Comparison of ENCODE assay signal across 7 cellular contexts in genomic region chr4:70902577-70903281, GRCh38. TPM values are rescaled to one million over a fixed set of nuclear protein-coding genes. Genes with fewer than 3 reads are reported as not detected.
DNase-seq lines count a peak whose midpoint lies in the region; ATAC-seq and TF ChIP-seq lines count a peak whose summit lies in the region.

No MANE protein-coding gene starts in this region.

- H3K27ac Mint-ChIP-seq in WTC11 = peak overlapping the region; percentile 85

- DNase-seq in HPDE6-E6E7 (ENCODE audit: extremely low spot score) = peak; percentile 32
- DNase-seq in WTC11 (ENCODE audit: low spot score) = no peak
- DNase-seq in myocyte (ENCODE audit: low read depth) = peak; percentile 54
- no peak for DNase-seq in mesenteric fat pad (ENCODE audit: low spot score)

- H3K4me1 Mint-ChIP-seq in WTC11 = peaks cover 14% of the 10 kb centered on the region

- POLR2A ChIA-PET in WTC11 (lab: Charles Lee) = interaction anchor here (0.5 to 1.7 kb wide), 8 partner anchors 9 to 198 kb away, joined by 3 to 18 read pairs (median 4); partner anchors contain the start of genes DCK and GRSF1

- H3K9me3 Mint-ChIP-seq in WTC11 = no peaks in the 10 kb centered on the region

- no peaks in the 10 kb centered on the region for H3K27me3 Mint-ChIP-seq in WTC11 (ENCODE audit: low read depth)

- CTCF ChIA-PET in WTC11 (lab: Charles Lee) = interaction anchor here (0.6 to 1.5 kb wide), 14 partner anchors 8 to 220 kb away, joined by 3 to 11 read pairs (median 4); partner anchors contain the start of genes DCK and GRSF1

- no peak for TF ChIP-seq CTCF in WTC11 (IDR thresholded peaks at IDR 0.05)

- ATAC-seq in GM21423 (IDR thresholded peaks at IDR 0.05; ENCODE audit: unreplicated experiment) = peak; percentile 37
- peak; percentile 44 for ATAC-seq in WTC11
- ATAC-seq in esophagus mucosa = peak; percentile 62

- TF ChIP-seq POLR2A in GM10847 (IDR thresholded peaks at IDR 0.05; ENCODE audit: extremely low read depth, insufficient read length) = peak; percentile 1

- peak overlapping the region; percentile 98 for H3K4me3 Mint-ChIP-seq in WTC11

- H3K36me3 Mint-ChIP-seq in WTC11 = peaks cover 25% of the 10 kb centered on the region

TF ChIP-seq in WTC11, 78 proteins besides CTCF, POLR2A, EP300 and RAD21 (continues in another document):
- TF ChIP-seq ZNF281 (CRISPR knock-in tag; IDR thresholded peaks at IDR 0.05) (no peak), FOXP1 (CRISPR knock-in tag; IDR thresholded peaks at IDR 0.05; ENCODE audit: borderline replicate concordance) (no peak), EMX1 (CRISPR knock-in tag; IDR thresholded peaks at IDR 0.05) (no peak), AFF4 (CRISPR knock-in tag; IDR thresholded peaks at IDR 0.05; ENCODE audit: borderline replicate concordance) (no peak), SMAD3 (CRISPR knock-in tag; IDR thresholded peaks at IDR 0.05; ENCODE audit: borderline replicate concordance) (no peak), ZNF416 (CRISPR knock-in tag; IDR thresholded peaks at IDR 0.05) (no peak), TEAD4 (CRISPR knock-in tag; IDR thresholded peaks at IDR 0.05) (no peak), E2F4 (CRISPR knock-in tag; IDR thresholded peaks at IDR 0.05; ENCODE audit: borderline replicate concordance, low read depth) (no peak), CDX4 (CRISPR knock-in tag; IDR thresholded peaks at IDR 0.05; ENCODE audit: borderline replicate concordance) (no peak)
- TF ChIP-seq, protein P1, sequence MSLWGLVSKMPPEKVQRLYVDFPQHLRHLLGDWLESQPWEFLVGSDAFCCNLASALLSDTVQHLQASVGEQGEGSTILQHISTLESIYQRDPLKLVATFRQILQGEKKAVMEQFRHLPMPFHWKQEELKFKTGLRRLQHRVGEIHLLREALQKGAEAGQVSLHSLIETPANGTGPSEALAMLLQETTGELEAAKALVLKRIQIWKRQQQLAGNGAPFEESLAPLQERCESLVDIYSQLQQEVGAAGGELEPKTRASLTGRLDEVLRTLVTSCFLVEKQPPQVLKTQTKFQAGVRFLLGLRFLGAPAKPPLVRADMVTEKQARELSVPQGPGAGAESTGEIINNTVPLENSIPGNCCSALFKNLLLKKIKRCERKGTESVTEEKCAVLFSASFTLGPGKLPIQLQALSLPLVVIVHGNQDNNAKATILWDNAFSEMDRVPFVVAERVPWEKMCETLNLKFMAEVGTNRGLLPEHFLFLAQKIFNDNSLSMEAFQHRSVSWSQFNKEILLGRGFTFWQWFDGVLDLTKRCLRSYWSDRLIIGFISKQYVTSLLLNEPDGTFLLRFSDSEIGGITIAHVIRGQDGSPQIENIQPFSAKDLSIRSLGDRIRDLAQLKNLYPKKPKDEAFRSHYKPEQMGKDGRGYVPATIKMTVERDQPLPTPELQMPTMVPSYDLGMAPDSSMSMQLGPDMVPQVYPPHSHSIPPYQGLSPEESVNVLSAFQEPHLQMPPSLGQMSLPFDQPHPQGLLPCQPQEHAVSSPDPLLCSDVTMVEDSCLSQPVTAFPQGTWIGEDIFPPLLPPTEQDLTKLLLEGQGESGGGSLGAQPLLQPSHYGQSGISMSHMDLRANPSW (CRISPR knock-in tag; conservative IDR thresholded peaks at IDR 0.05; ENCODE audit: low read depth) = no peak
- TF ChIP-seq, protein P2, sequence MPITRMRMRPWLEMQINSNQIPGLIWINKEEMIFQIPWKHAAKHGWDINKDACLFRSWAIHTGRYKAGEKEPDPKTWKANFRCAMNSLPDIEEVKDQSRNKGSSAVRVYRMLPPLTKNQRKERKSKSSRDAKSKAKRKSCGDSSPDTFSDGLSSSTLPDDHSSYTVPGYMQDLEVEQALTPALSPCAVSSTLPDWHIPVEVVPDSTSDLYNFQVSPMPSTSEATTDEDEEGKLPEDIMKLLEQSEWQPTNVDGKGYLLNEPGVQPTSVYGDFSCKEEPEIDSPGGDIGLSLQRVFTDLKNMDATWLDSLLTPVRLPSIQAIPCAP (CRISPR knock-in tag; IDR thresholded peaks at IDR 0.05) = no peak
- TF ChIP-seq, protein P3, sequence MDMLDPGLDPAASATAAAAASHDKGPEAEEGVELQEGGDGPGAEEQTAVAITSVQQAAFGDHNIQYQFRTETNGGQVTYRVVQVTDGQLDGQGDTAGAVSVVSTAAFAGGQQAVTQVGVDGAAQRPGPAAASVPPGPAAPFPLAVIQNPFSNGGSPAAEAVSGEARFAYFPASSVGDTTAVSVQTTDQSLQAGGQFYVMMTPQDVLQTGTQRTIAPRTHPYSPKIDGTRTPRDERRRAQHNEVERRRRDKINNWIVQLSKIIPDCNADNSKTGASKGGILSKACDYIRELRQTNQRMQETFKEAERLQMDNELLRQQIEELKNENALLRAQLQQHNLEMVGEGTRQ (CRISPR knock-in tag; IDR thresholded peaks at IDR 0.05) = no peak
- TF ChIP-seq, protein P4, sequence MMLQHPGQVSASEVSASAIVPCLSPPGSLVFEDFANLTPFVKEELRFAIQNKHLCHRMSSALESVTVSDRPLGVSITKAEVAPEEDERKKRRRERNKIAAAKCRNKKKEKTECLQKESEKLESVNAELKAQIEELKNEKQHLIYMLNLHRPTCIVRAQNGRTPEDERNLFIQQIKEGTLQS (CRISPR knock-in tag; conservative IDR thresholded peaks at IDR 0.05) = no peak
- TF ChIP-seq, protein P5, sequence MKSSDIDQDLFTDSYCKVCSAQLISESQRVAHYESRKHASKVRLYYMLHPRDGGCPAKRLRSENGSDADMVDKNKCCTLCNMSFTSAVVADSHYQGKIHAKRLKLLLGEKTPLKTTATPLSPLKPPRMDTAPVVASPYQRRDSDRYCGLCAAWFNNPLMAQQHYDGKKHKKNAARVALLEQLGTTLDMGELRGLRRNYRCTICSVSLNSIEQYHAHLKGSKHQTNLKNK (CRISPR knock-in tag; IDR thresholded peaks at IDR 0.05) = no peak

RNA-seq across cellular contexts. Expression of gene MOB1B, which starts 0.6 kb away (rescaled TPM):
- total RNA-seq in WTC11 (2021) (26.1 to 28.6 TPM (median 28.0 TPM) in 3 replicates), esophagus mucosa (12.9 TPM), myocyte (59.6 and 65.1 TPM in 2 replicates), mesenteric fat pad (20.3 TPM)
- 12.9 TPM for polyA plus RNA-seq in myocyte (2012)

Comparison
In these comparisons a context has a peak if more than half of its experiments do, and no peak if none do; other contexts are left out.
1. DNase-seq: peak in HPDE6-E6E7 (single experiment) and myocyte (single experiment); none in WTC11 (single experiment) and mesenteric fat pad (single experiment).
2. Peak in every context shown above with its lines, with median percentiles within 50 percentile points of each other: ATAC-seq.